ENCODE assay signal across 23 cellular contexts in the genomic region with DNA sequence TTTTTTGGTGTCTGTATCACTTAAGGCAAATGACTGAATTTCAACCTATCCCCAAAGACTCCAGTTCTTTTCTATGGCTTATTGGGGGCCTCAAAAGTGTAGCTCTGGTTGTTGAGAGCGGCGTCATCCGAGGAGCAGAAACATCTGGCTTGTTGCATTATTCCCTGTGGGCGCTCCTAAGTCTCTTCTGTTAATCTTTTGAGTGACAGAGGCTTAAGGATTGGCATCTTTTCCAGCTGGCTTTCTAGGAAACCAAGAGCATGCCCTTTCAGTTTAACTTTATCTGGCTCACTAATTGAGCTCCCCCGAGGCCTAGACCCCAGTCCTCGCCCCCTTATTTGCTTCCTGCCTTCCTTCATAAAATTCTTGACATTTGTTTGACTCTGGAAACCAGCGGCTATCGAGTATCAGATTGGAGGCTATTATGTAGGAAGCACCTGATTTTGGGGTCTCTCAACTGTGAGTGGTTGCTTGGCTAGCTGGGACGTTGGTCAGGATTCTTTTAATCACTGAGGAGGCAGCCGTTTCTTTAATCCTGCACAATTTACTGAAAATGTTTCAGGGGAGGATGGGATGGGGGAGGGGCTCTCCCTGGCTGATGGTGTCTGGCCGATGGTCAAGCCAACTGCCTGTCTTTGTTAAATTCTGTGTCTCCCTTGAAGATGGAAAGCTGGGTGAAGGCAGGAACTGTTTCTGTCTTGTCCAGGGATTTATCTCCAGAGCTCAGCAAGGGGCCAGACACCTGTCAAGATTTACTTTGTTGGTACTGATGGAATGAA. TPM values are rescaled to one million over a fixed set of nuclear protein-coding genes. Genes with fewer than 3 reads are reported as not detected.
A peak's percentile ranks its signal among the peaks of the same experiment; 100 is the strongest.
DNase-seq lines count a peak whose midpoint lies in the region; ATAC-seq, FAIRE-seq and TF ChIP-seq lines count a peak whose summit lies in the region.
"Had no signal": no experiment of that assay in that cellular context is flagged by ENCODE, and none has a peak within 500 bp of the region (broad histone marks: within the 10 kb centered on the region; RNA-seq: fewer than 3 reads in every experiment).

No MANE protein-coding gene starts in this region.

- DNase-seq in GM23248 (peak; percentile 15), NCI-H2227 treated with DMSO at 0.1 percent for 48 hours (lab: John Stamatoyannopoulos, UW) (peak; percentile 27), endothelial cell of umbilical vein (ENCODE audit: low read depth, low spot score) (no peak), osteocyte (ENCODE audit: extremely low spot score, unreplicated experiment) (peak; percentile 51), RKO (ENCODE audit: low spot score) (no peak), GM13976 (ENCODE audit: low spot score) (no peak)
- DNase-seq: activated CD8-positive, alpha-beta memory T cell treated with anti-CD3 and anti-CD28 coated beads, Interleukin-2, amount 50 U/mL, for 4 hours; colonic mucosa; DMS79 treated with DMSO at 0.1 percent for 48 hours; Karpas-422; left colon; mesenchymal stem cell; NCI-H187 treated with DMSO at 0.1 percent for 48 hours; NCI-H446; RPMI8226; sigmoid colon had no signal

- no peak for FAIRE-seq in endothelial cell of umbilical vein (lab: Jason Lieb, UNC)

- H3K4me3 Mint-ChIP-seq in osteocyte (ENCODE audit: unreplicated experiment) = no peak overlapping the region

- H2AFZ ChIP-seq in GM23248 (no peak overlapping the region), endothelial cell of umbilical vein (ENCODE audit: low read depth, low read length) (no peak overlapping the region)
- H2AFZ ChIP-seq: parathyroid adenoma had no signal

- in situ Hi-C loops in GM23248 (cut with MboI) = no loop called here
- in situ Hi-C loops in GM13976 (cut with MboI; ENCODE audit: low sequenced_read_pairs, unreplicated experiment) = no loop called here

- H3K9me3 Mint-ChIP-seq in osteocyte (ENCODE audit: unreplicated experiment) = no peaks in the 10 kb centered on the region
- H3K9me3 Mint-ChIP-seq: activated T-helper 2 cell treated with anti-CD3 and anti-CD28 coated beads, Interferon-gamma antibody, Interleukin-2, Interleukin-4, amounts not matched to agents 10 μg/mL and 5 μg/mL and 100 μg/mL, durations not matched to agents 14 hours and 24 hours and 36 hours had no signal

- H3K27ac ChIP-seq in GM23248 (no peak overlapping the region), endothelial cell of umbilical vein (ENCODE audit: insufficient read depth, low read depth, low read length) (no peak overlapping the region)
- H3K27ac ChIP-seq: breast epithelium, colonic mucosa, parathyroid adenoma, sigmoid colon, SK-N-MC had no signal

- WGBS in GM23248 (ENCODE audit: low coverage in 1 of 2, low lambda C conversion rate in 2 of 2, missing lambda C conversion rate in 2 of 2), 2 experiments = 5 to 7% methylated on average over 11 of the region's 11 CpGs

- H4K20me1 ChIP-seq in GM23248 (ENCODE audit: insufficient read depth) (no peaks in the 10 kb centered on the region), endothelial cell of umbilical vein (replicated peaks; ENCODE audit: control insufficient read depth, extremely low read depth, insufficient read depth, low read length) (no peaks in the 10 kb centered on the region)

- H3K9ac ChIP-seq in GM23248 = no peak overlapping the region
- H3K9ac ChIP-seq in endothelial cell of umbilical vein (replicated peaks; ENCODE audit: extremely low read depth, insufficient read depth, low read length) = no peak overlapping the region
- H3K9ac ChIP-seq: parathyroid adenoma had no signal

- H3K4me2 ChIP-seq in GM23248 (ENCODE audit: unreplicated experiment) (no peak overlapping the region), endothelial cell of umbilical vein (ENCODE audit: insufficient read depth, low read length) (no peak overlapping the region)

- H3K9me2 ChIP-seq in GM23248 (ENCODE audit: insufficient read depth) = no peaks in the 10 kb centered on the region

- H3K9me3 ChIP-seq in GM23248 (ENCODE audit: low read depth) = no peaks in the 10 kb centered on the region
- H3K9me3 ChIP-seq in endothelial cell of umbilical vein (replicated peaks; ENCODE audit: control insufficient read depth, insufficient read depth, low read length) = no peaks in the 10 kb centered on the region
- H3K9me3 ChIP-seq: breast epithelium, colonic mucosa, sigmoid colon had no signal

- H3K36me3 Mint-ChIP-seq in osteocyte (ENCODE audit: unreplicated experiment) = no peaks in the 10 kb centered on the region

- BruUV-seq in endothelial cell of umbilical vein (replicated peaks; lab: Mats Ljungman, UMichigan) = no TSS peak

- CTCF ChIA-PET in endothelial cell of umbilical vein (lab: Charles Lee) = interaction anchor here (2.0 kb wide), 1 partner anchor 146 kb away, joined by 6 read pairs; no protein-coding TSS in a partner anchor

- dilution Hi-C loops in endothelial cell of umbilical vein (cut with MboI; ENCODE audit: extremely low pct_ligation_motif_present, low sequenced_read_pairs) = no loop called here

- ATAC-seq in GM21619 (IDR thresholded peaks at IDR 0.05; ENCODE audit: unreplicated experiment) = no peak
- ATAC-seq: left colon had no signal

- no peak overlapping the region for H3K27ac Mint-ChIP-seq in osteocyte (ENCODE audit: unreplicated experiment)
- H3K27ac Mint-ChIP-seq: activated T-helper 2 cell treated with anti-CD3 and anti-CD28 coated beads, Interferon-gamma antibody, Interleukin-2, Interleukin-4, amounts not matched to agents 10 μg/mL and 5 μg/mL and 100 μg/mL, durations not matched to agents 14 hours and 24 hours and 36 hours had no signal

- peaks cover 53% of the 10 kb centered on the region for H3K27me3 Mint-ChIP-seq in osteocyte (ENCODE audit: unreplicated experiment)

- H3K4me3 ChIP-seq in GM23248 = no peak overlapping the region
- H3K4me3 ChIP-seq in endothelial cell of umbilical vein (replicated peaks in 1 of 3; ENCODE audit: insufficient read depth in 1 of 3, low read depth in 1 of 3, low read length in 3 of 3) = no peak overlapping the region
- H3K4me3 ChIP-seq: breast epithelium, colonic mucosa, sigmoid colon, SK-N-MC had no signal

- H3K36me3 ChIP-seq in GM23248 (ENCODE audit: low read depth) (no peaks in the 10 kb centered on the region), endothelial cell of umbilical vein (ENCODE audit: control insufficient read depth in 2 of 2, extremely low read depth in 1 of 2, insufficient read depth in 2 of 2, low read length in 2 of 2) (no peaks in the 10 kb centered on the region)
- H3K36me3 ChIP-seq: breast epithelium, colonic mucosa, sigmoid colon had no signal

- H3K79me2 ChIP-seq in GM23248 (ENCODE audit: insufficient read depth) (no peaks in the 10 kb centered on the region), endothelial cell of umbilical vein (ENCODE audit: control insufficient read depth, insufficient read depth, low read length) (no peaks in the 10 kb centered on the region)
- H3K79me2 ChIP-seq: parathyroid adenoma had no signal

- H3K9me1 ChIP-seq in endothelial cell of umbilical vein (replicated peaks; ENCODE audit: control insufficient read depth, extremely low read depth, insufficient read depth, low read length) = no peaks in the 10 kb centered on the region

- no peak for TF ChIP-seq POLR2A in endothelial cell of umbilical vein (IDR thresholded peaks at IDR 0.05; ENCODE audit: low read depth, low read length)

- TF ChIP-seq CTCF in endothelial cell of umbilical vein (IDR thresholded peaks at IDR 0.05; ENCODE audit: extremely low read depth in 1 of 2, insufficient read depth in 1 of 2, low read depth in 1 of 2, low read length in 2 of 2) = no peak
- no peak for TF ChIP-seq CTCF in osteocyte (IDR thresholded peaks at IDR 0.05)
- TF ChIP-seq CTCF in GM13976 (IDR thresholded peaks at IDR 0.05; ENCODE audit: borderline replicate concordance, control extremely low read depth, extremely low read depth, insufficient read depth, missing control alignments) = no peak

- intact Hi-C loops in endothelial cell of umbilical vein (cut with micrococcal nuclease) = no loop called here

- H3K4me1 Mint-ChIP-seq in osteocyte (ENCODE audit: unreplicated experiment) = peaks cover 2% of the 10 kb centered on the region

- H3K4me1 ChIP-seq in GM23248 (ENCODE audit: insufficient read depth) = peaks cover 4% of the 10 kb centered on the region
- no peaks in the 10 kb centered on the region for H3K4me1 ChIP-seq in endothelial cell of umbilical vein (ENCODE audit: control insufficient read depth, extremely low read depth, insufficient read depth, low read length)
- H3K4me1 ChIP-seq: breast epithelium, colonic mucosa, parathyroid adenoma had no signal

- H3F3A ChIP-seq in GM23248 (ENCODE audit: insufficient read depth) = 0 out of 2 replicates have a peak, but pooled peaks cover 9% of the 10 kb centered on the region

- H3K27me3 ChIP-seq in GM23248 (replicated peaks; ENCODE audit: insufficient read depth) (peaks cover 29% of the 10 kb centered on the region), endothelial cell of umbilical vein (ENCODE audit: control insufficient read depth in 2 of 2, insufficient read depth in 2 of 2, low read length in 2 of 2) (peaks cover 34% of the 10 kb centered on the region in 2 experiments)

- POLR2A ChIA-PET in endothelial cell of umbilical vein (lab: Charles Lee) = no interaction called here

TF ChIP-seq in endothelial cell of umbilical vein, 7 proteins besides CTCF, POLR2A, EP300 and RAD21:
- TF ChIP-seq FOS (IDR thresholded peaks at IDR 0.05; ENCODE audit: borderline replicate concordance, insufficient read depth, low read length) (no peak), EZH2 (IDR thresholded peaks at IDR 0.05; ENCODE audit: borderline replicate concordance, low read depth, low read length, severe bottlenecking) (peak; percentile 33), MAX (IDR thresholded peaks at IDR 0.05; ENCODE audit: insufficient read depth, insufficient read length) (no peak), JUN (IDR thresholded peaks at IDR 0.05; ENCODE audit: borderline replicate concordance, insufficient read depth, insufficient read length, low read depth) (no peak)
TF ChIP-seq in endothelial cell of umbilical vein: peak in this region for 1.

RNA-seq across cellular contexts. Expression of gene SMOC1, which starts 3.1 kb away (rescaled TPM):
- 3.5 and 4.6 TPM in 2 replicates for total RNA-seq in GM23248 (2014; rRNA removed; shearing (Covaris generic))
- polyA plus RNA-seq in GM23248 (2016; fragmentation: Nextera tagmentation; extraction: Ambion mirVana) = 0.70 and 1.3 TPM in 2 replicates
- total RNA-seq in endothelial cell of umbilical vein = 0.78 and 0.97 TPM in 2 replicates
- polyA plus RNA-seq in endothelial cell of umbilical vein = 0.94 and 1.1 TPM in 2 replicates
- 0.84 and 0.90 TPM in 2 replicates for polyA plus RNA-seq in endothelial cell of umbilical vein (2011; cell fraction: cytosol; rRNA removed)
- polyA plus RNA-seq in endothelial cell of umbilical vein (2011; cell fraction: nucleus; rRNA removed) = 0.46 and 0.73 TPM in 2 replicates
- polyA plus RNA-seq in endothelial cell of umbilical vein (2012) = 0.13 and 0.42 TPM in 2 replicates
- 0.56 and 0.70 TPM in 2 replicates for polyA minus RNA-seq in endothelial cell of umbilical vein
- polyA minus RNA-seq in endothelial cell of umbilical vein (2011; cell fraction: cytosol; rRNA and poly(A)+ RNA removed) = 102 TPM
- 0.67 and 1.4 TPM in 2 replicates for polyA minus RNA-seq in endothelial cell of umbilical vein (2011; cell fraction: nucleus; rRNA and poly(A)+ RNA removed)
- 1.4 and 2.0 TPM in 2 replicates for total RNA-seq in osteocyte
- total RNA-seq: activated T-helper 2 cell treated with anti-CD3 and anti-CD28 coated beads, Interferon-gamma antibody, Interleukin-2, Interleukin-4, amounts not matched to agents 10 μg/mL and 5 μg/mL and 100 μg/mL, durations not matched to agents 14 hours and 24 hours and 36 hours; fibroblast of lung; T-helper 2 cell treated with Interferon-gamma antibody and Interleukin-4, amounts not matched to agents 100 ng/mL and 5 ng/mL, for 36 hours had no signal

Comparison
In these comparisons a context has a peak if more than half of its experiments do, and no peak if none do; other contexts are left out.
1. DNase-seq: peak in GM23248 (single experiment), NCI-H2227 treated with DMSO at 0.1 percent for 48 hours (single experiment) and osteocyte (single experiment); none in endothelial cell of umbilical vein (single experiment), RKO (single experiment) and GM13976 (single experiment).